ENCODE assay signal across 24 cellular contexts in genomic region chr18:70169747-70170146, GRCh38.
"Had no signal": no experiment of that assay in that cellular context is flagged by ENCODE, and none has a peak within 500 bp of the region (broad histone marks: within the 10 kb centered on the region; RNA-seq: fewer than 3 reads in every experiment).

No MANE protein-coding gene starts in this region.

- H3K9me3 ChIP-seq: left ventricle myocardium inferior, mucosa of descending colon, stomach, tibial artery, upper lobe of right lung had no signal

- DNase-seq: activated CD4-positive, alpha-beta memory T cell treated with anti-CD3 and anti-CD28 coated beads, Interleukin-2, amount 10 ng/mL, durations not matched to agents 7 days and 5 days; activated CD4-positive, alpha-beta T cell treated with anti-CD3 and anti-CD28 coated beads for 1 hour; activated CD4-positive, alpha-beta T cell treated with anti-CD3 and anti-CD28 coated beads, Interleukin-2, amount 10 ng/mL, durations not matched to agents 7 days and 5 days; activated CD8-positive, alpha-beta memory T cell treated with anti-CD3 and anti-CD28 coated beads, Interleukin-2, amount 50 U/mL, for 48 hours; activated gamma-delta T cell treated with Interleukin-2 at 50 U/mL for 16 hours; activated naive CD4-positive, alpha-beta T cell treated with anti-CD3 and anti-CD28 coated beads, Interleukin-2, amount 50 U/mL, for 16 hours; activated T-cell treated with anti-CD3 and anti-CD28 coated beads, Interleukin-2, amount 50 U/mL, for 24 hours; amniotic stem cell; brain microvascular endothelial cell; cortex of kidney; glutamatergic neuron; left ventricle myocardium inferior; mucosa of descending colon; stimulated activated CD4-positive, alpha-beta T cell treated with anti-CD3 and anti-CD28 coated beads, Interleukin-4, amount 100 ng/mL, for 24 hours; stimulated activated CD8-positive, alpha-beta memory T cell treated with anti-CD3 and anti-CD28 coated beads, Interleukin-4, amount 100 ng/mL, for 48 hours; stimulated activated naive B cell treated with anti-CD40 and anti-IgM and Interleukin-4, amounts not matched to agents 10 μg/mL and 1 μg/mL and 100 μg/mL, for 72 hours; stomach; T-helper 2 cell; tibial artery; upper lobe of right lung had no signal

- H3K27ac ChIP-seq: brain microvascular endothelial cell, epithelial cell of prostate, left ventricle myocardium inferior, skin epidermis, stomach, tibial artery, upper lobe of right lung had no signal

- H3K4me1 ChIP-seq: stomach, upper lobe of right lung had no signal

- ATAC-seq: mucosa of descending colon; natural killer cell treated with Interleukin-12 subunit alpha and Interleukin-12 subunit beta and Interleukin-15 and Interleukin-18, amount 100 ng/mL, for 72 hours; sciatic nerve; stimulated activated naive B cell treated with anti-CD40 and anti-IgM and Interleukin-4, amounts not matched to agents 10 μg/mL and 1 μg/mL and 100 μg/mL, for 72 hours; upper lobe of right lung had no signal

- H3K36me3 ChIP-seq: brain microvascular endothelial cell, tibial artery, upper lobe of right lung had no signal

- H3K27me3 ChIP-seq: brain microvascular endothelial cell, stomach, tibial artery, upper lobe of right lung had no signal

- H3K4me3 ChIP-seq: left ventricle myocardium inferior, mucosa of descending colon, skin epidermis, stomach, tibial artery, upper lobe of right lung had no signal
